In the genomic region with DNA sequence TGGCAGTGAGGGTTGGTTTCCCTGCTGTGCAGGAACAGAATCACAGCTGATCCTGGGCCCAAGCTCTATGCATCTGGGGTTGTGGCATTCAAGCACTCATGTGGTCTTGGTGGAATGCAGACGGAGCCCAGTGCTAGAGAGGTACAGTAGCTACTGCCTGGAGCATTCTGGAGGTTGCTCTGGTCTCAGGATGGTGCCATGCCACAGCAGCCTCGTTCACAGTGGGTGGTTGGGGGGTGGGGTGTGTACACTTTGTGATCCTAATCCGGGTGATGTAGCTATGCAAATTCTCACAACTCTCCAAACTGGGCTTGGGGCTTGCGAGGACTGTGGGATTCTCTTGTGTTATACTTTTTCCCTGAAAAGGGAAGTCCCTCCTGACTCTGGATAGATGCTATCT, we compare ENCODE assay signal across 21 cellular contexts. TPM values are rescaled to one million over a fixed set of nuclear protein-coding genes. Genes with fewer than 3 reads are reported as not detected.
DNase-seq lines count a peak whose midpoint lies in the region; ATAC-seq, FAIRE-seq and TF ChIP-seq lines count a peak whose summit lies in the region.
"Had no signal": no experiment of that assay in that cellular context is flagged by ENCODE, and none has a peak within 500 bp of the region (broad histone marks: within the 10 kb centered on the region; RNA-seq: fewer than 3 reads in every experiment).

No MANE protein-coding gene starts in this region.

- H3K9me3 ChIP-seq in CD4-positive, alpha-beta T cell (ENCODE audit: control insufficient read depth, low read length): no peaks in the 10 kb centered on the region
- H3K9me3 ChIP-seq: gastrocnemius medialis had no signal

- H3K4me3 ChIP-seq in GM23338: no peak overlapping the region
- H3K4me3 ChIP-seq: gastrocnemius medialis, left ventricle myocardium inferior had no signal

- H3K36me3 Mint-ChIP-seq in CD4-positive, alpha-beta T cell (ENCODE audit: low read depth): peaks cover 99% of the 10 kb centered on the region
- peaks cover 55% of the 10 kb centered on the region for H3K36me3 Mint-ChIP-seq in GM23338 (ENCODE audit: low read depth)
- H3K36me3 Mint-ChIP-seq in central memory CD8-positive, alpha-beta T cell (ENCODE audit: insufficient read depth): peaks cover 13% of the 10 kb centered on the region

- no peak overlapping the region; the same call in 1 of the 2 replicates for H2AFZ ChIP-seq in GM23338
- H2AFZ ChIP-seq: parathyroid adenoma had no signal

- peaks cover 2% of the 10 kb centered on the region for H3K9me3 Mint-ChIP-seq in CD4-positive, alpha-beta T cell
- peaks cover 72% of the 10 kb centered on the region for H3K9me3 Mint-ChIP-seq in GM23338
- H3K9me3 Mint-ChIP-seq in central memory CD8-positive, alpha-beta T cell: no peaks in the 10 kb centered on the region

- peaks cover 31% of the 10 kb centered on the region for H3K4me1 ChIP-seq in GM23338 (ENCODE audit: insufficient read depth)
- H3K4me1 ChIP-seq: gastrocnemius medialis, left ventricle myocardium inferior, parathyroid adenoma had no signal

- CTCF ChIA-PET in CD4-positive, alpha-beta T cell (lab: Charles Lee): interaction anchor here (0.8 to 2.4 kb wide), 4 partner anchors 11 to 116 kb away, joined by 3 to 10 read pairs (median 4); no protein-coding TSS in a partner anchor

- peak in 1 of 10 experiments; percentile 23 for DNase-seq in CD4-positive, alpha-beta T cell
- DNase-seq in GM23338 (ENCODE audit: low spot score): peak; percentile 60
- DNase-seq in central memory CD8-positive, alpha-beta T cell (ENCODE audit: low spot score in 2 of 2): no peak
- DNase-seq in myocyte (ENCODE audit: low read depth): peak; percentile 18
- no peak for DNase-seq in NCI-H1436 (lab: John Stamatoyannopoulos, UW)
- DNase-seq in AML-193 (lab: John Stamatoyannopoulos, UW): no peak
- DNase-seq in HTR-8/SVneo (ENCODE audit: insufficient read length, low spot score): no peak
- DNase-seq: activated CD4-positive, CD25-positive, alpha-beta regulatory T cell treated with anti-CD3 and anti-CD28 coated beads, Interleukin-2, amount 50 U/mL, for 72 hours; activated CD8-positive, alpha-beta memory T cell treated with anti-CD3 and anti-CD28 coated beads, Interleukin-2, amount 50 U/mL, for 48 hours; activated naive CD4-positive, alpha-beta T cell treated with anti-CD3 and anti-CD28 coated beads, Interleukin-2, amount 10 ng/mL, durations not matched to agents 7 days and 5 days; brain microvascular endothelial cell; DMS153; gastrocnemius medialis; left ventricle myocardium inferior; NCI-H1417; NCI-H82; stimulated activated CD4-positive, alpha-beta T cell treated with anti-CD3 and anti-CD28 coated beads, Interleukin-1b, Interleukin-23, amount 100 ng/mL, for 48 hours had no signal

- POLR2A ChIA-PET in CD4-positive, alpha-beta T cell (lab: Charles Lee): interaction anchor here (0.5 to 1.6 kb wide), 5 partner anchors 11 to 72 kb away, joined by 3 to 7 read pairs (median 4); no protein-coding TSS in a partner anchor

- peaks cover 8% of the 10 kb centered on the region; the same call in 1 of the 2 replicates for H3K9me2 ChIP-seq in GM23338 (ENCODE audit: insufficient read depth)

- no peak for FAIRE-seq in HTR-8/SVneo (lab: Jason Lieb, UNC)
- FAIRE-seq: GM12891 had no signal

- peak overlapping the region; percentile 2 for H3K4me3 Mint-ChIP-seq in CD4-positive, alpha-beta T cell
- no peak overlapping the region for H3K4me3 Mint-ChIP-seq in GM23338
- peak overlapping the region; percentile 42 for H3K4me3 Mint-ChIP-seq in central memory CD8-positive, alpha-beta T cell
- H3K4me3 Mint-ChIP-seq: activated naive CD4-positive, alpha-beta T cell treated with anti-CD3 and anti-CD28 coated beads, Interleukin-2, amount 10 ng/mL, durations not matched to agents 7 days and 5 days had no signal

- H3K27ac Mint-ChIP-seq in CD4-positive, alpha-beta T cell: peak overlapping the region; percentile 75
- no peak overlapping the region for H3K27ac Mint-ChIP-seq in GM23338
- H3K27ac Mint-ChIP-seq in central memory CD8-positive, alpha-beta T cell (ENCODE audit: low read depth): peak overlapping the region; percentile 49
- H3K27ac Mint-ChIP-seq: activated naive CD4-positive, alpha-beta T cell treated with anti-CD3 and anti-CD28 coated beads, Interleukin-2, amount 10 ng/mL, durations not matched to agents 7 days and 5 days had no signal

- no peaks in the 10 kb centered on the region for H3K36me3 ChIP-seq in GM23338 (ENCODE audit: insufficient read depth)
- H3K36me3 ChIP-seq: brain microvascular endothelial cell, gastrocnemius medialis, left ventricle myocardium inferior had no signal

- H3K27me3 Mint-ChIP-seq in CD4-positive, alpha-beta T cell: no peaks in the 10 kb centered on the region
- H3K27me3 Mint-ChIP-seq in GM23338 (ENCODE audit: insufficient read depth, low read depth, poor library complexity): peaks cover 12% of the 10 kb centered on the region
- no peaks in the 10 kb centered on the region for H3K27me3 Mint-ChIP-seq in central memory CD8-positive, alpha-beta T cell
- H3K27me3 Mint-ChIP-seq: activated naive CD4-positive, alpha-beta T cell treated with anti-CD3 and anti-CD28 coated beads, Interleukin-2, amount 10 ng/mL, durations not matched to agents 7 days and 5 days had no signal

- peak overlapping the region; percentile 13 for H3K4me2 ChIP-seq in GM23338

- no peaks in the 10 kb centered on the region for H3K79me2 ChIP-seq in GM23338 (replicated peaks; ENCODE audit: insufficient read depth)
- H3K79me2 ChIP-seq: parathyroid adenoma had no signal

- peaks cover 99% of the 10 kb centered on the region for H3K4me1 Mint-ChIP-seq in CD4-positive, alpha-beta T cell (ENCODE audit: low read depth)
- H3K4me1 Mint-ChIP-seq in GM23338: peaks cover 45% of the 10 kb centered on the region; the same call in 2 of the 3 replicates
- peaks cover 95% of the 10 kb centered on the region for H3K4me1 Mint-ChIP-seq in central memory CD8-positive, alpha-beta T cell

- H3K27me3 ChIP-seq in CD4-positive, alpha-beta T cell (ENCODE audit: control insufficient read depth, insufficient read depth, low read length): no peaks in the 10 kb centered on the region
- H3K27me3 ChIP-seq in GM23338 (ENCODE audit: insufficient read depth): no peaks in the 10 kb centered on the region
- H3K27me3 ChIP-seq: brain microvascular endothelial cell, gastrocnemius medialis had no signal

- H3F3A ChIP-seq in GM23338 (replicated peaks; ENCODE audit: low read depth): peaks cover 6% of the 10 kb centered on the region; the same call in 1 of the 2 replicates

- no peaks in the 10 kb centered on the region for H4K20me1 ChIP-seq in GM23338 (replicated peaks; ENCODE audit: insufficient read depth)

- H3K27ac ChIP-seq in CD4-positive, alpha-beta T cell (ENCODE audit: low read depth, low read length): no peak overlapping the region
- H3K27ac ChIP-seq in GM23338 (ENCODE audit: low read depth): peak overlapping the region; percentile 10; the same call in 1 of the 2 replicates
- H3K27ac ChIP-seq: brain microvascular endothelial cell, gastrocnemius medialis, left ventricle myocardium inferior, parathyroid adenoma had no signal

- TF ChIP-seq CTCF in CD4-positive, alpha-beta T cell (IDR thresholded peaks at IDR 0.05): no peak
- no peak for TF ChIP-seq CTCF in GM23338 (conservative IDR thresholded peaks at IDR 0.05; ENCODE audit: low read depth in 2 of 2)

- intact Hi-C loops in CD4-positive, alpha-beta T cell (cut with DNase I, micrococcal nuclease): no loop called here

- no peak for ATAC-seq in CD4-positive, alpha-beta T cell (ENCODE audit: poor library complexity)
- ATAC-seq in GM23338: peak; percentile 94
- no peak for ATAC-seq in central memory CD8-positive, alpha-beta T cell (replicated peaks; ENCODE audit: extremely low read depth, poor library complexity, severe bottlenecking)
- ATAC-seq: gastrocnemius medialis, Panc1 had no signal

TF ChIP-seq in GM23338, 12 proteins besides CTCF, POLR2A, EP300 and RAD21 (continues in another document):
- TF ChIP-seq EZH2 (IDR thresholded peaks at IDR 0.05; ENCODE audit: low read depth, unreplicated experiment): no peak
- no peak for TF ChIP-seq ZNF114 (CRISPR knock-in tag; IDR thresholded peaks at IDR 0.05)

RNA-seq across cellular contexts. Expression of a gene that starts 45.2 kb away (rescaled TPM):
- total RNA-seq in CD4-positive, alpha-beta T cell: 10 to 100 TPM; 91.0 to 95.7 TPM
- 1.7 and 2.0 TPM in 2 replicates for total RNA-seq in GM23338 (2014; rRNA removed; shearing (Covaris generic))
- polyA plus RNA-seq in GM23338 (2016; fragmentation: Nextera tagmentation; extraction: Ambion mirVana): 0.57 and 0.95 TPM in 2 replicates
- 0.86 and 0.88 TPM in 2 replicates for total RNA-seq in myocyte
- 0.13 TPM for polyA plus RNA-seq in myocyte (2012)
- total RNA-seq: dermis microvascular lymphatic vessel endothelial cell had no signal

Comparison
In these comparisons a context has a peak if more than half of its experiments do, and no peak if none do; other contexts are left out.
1. DNase-seq: peak in GM23338 (single experiment) and myocyte (single experiment); none in central memory CD8-positive, alpha-beta T cell (0 of 2), NCI-H1436 (single experiment), AML-193 (0 of 2) and HTR-8/SVneo (single experiment).
2. RNA of a gene that starts 45.2 kb away (total RNA-seq): 91.0 to 95.7 TPM in CD4-positive, alpha-beta T cell; 1.7 to 2.0 TPM in GM23338 and 0.86 to 0.88 TPM in myocyte; every median in the first group is over 10 times any median in the second.